Comparison of ENCODE assay signal across 14 cellular contexts in genomic region chr10:52437205-52437646, GRCh38.
DNase-seq lines count a peak whose midpoint lies in the region; ATAC-seq and TF ChIP-seq lines count a peak whose summit lies in the region.
"Had no signal": no experiment of that assay in that cellular context is flagged by ENCODE, and none has a peak within 500 bp of the region (broad histone marks: within the 10 kb centered on the region; RNA-seq: fewer than 3 reads in every experiment).

No MANE protein-coding gene starts in this region.

- H3K4me3 ChIP-seq in A673 (ENCODE audit: low read depth, low read length, poor library complexity, severe bottlenecking) (no peak overlapping the region), left ventricle myocardium inferior (no peak overlapping the region)
- H3K4me3 ChIP-seq: Peyer's patch, thoracic aorta had no signal

- ATAC-seq in GM19328 (IDR thresholded peaks at IDR 0.05; ENCODE audit: unreplicated experiment) (peak; percentile 85), HG02678 (IDR thresholded peaks at IDR 0.05; ENCODE audit: unreplicated experiment) (peak; percentile 63), HG03521 (IDR thresholded peaks at IDR 0.05; ENCODE audit: unreplicated experiment) (peak; percentile 71)

- H3K27ac ChIP-seq in A673 (ENCODE audit: low read depth, low read length, poor library complexity, severe bottlenecking), result no peak overlapping the region
- H3K27ac ChIP-seq in left ventricle myocardium inferior (replicated peaks), result no peak overlapping the region
- H3K27ac ChIP-seq: Peyer's patch had no signal

- H3K27me3 ChIP-seq in A673 (replicated peaks; ENCODE audit: insufficient read depth, low read depth, low read length, poor library complexity), result no peaks in the 10 kb centered on the region
- H3K27me3 ChIP-seq in left ventricle myocardium inferior (ENCODE audit: low read depth), result no peaks in the 10 kb centered on the region
- H3K27me3 ChIP-seq: Peyer's patch had no signal

- H3K36me3 ChIP-seq in A673 (ENCODE audit: insufficient read depth, low read length, poor library complexity, severe bottlenecking), result no peaks in the 10 kb centered on the region
- no peaks in the 10 kb centered on the region for H3K36me3 ChIP-seq in left ventricle myocardium inferior
- H3K36me3 ChIP-seq: Peyer's patch, thoracic aorta had no signal

- intact Hi-C loops in A673 (cut with micrococcal nuclease; ENCODE audit: unreplicated experiment) (loop anchor here (10.0 kb wide), 1 partner anchor 58 kb away; no protein-coding TSS in a partner anchor), left ventricle myocardium inferior (cut with micrococcal nuclease) (no loop called here)

- H3K4me1 ChIP-seq in A673 (ENCODE audit: insufficient read depth, low read length, poor library complexity, severe bottlenecking) (no peaks in the 10 kb centered on the region), left ventricle myocardium inferior (no peaks in the 10 kb centered on the region)
- H3K4me1 ChIP-seq: Peyer's patch had no signal

- H3K9me3 ChIP-seq in A673 (ENCODE audit: low read depth, low read length, poor library complexity, severe bottlenecking) (no peaks in the 10 kb centered on the region), left ventricle myocardium inferior (replicated peaks) (no peaks in the 10 kb centered on the region)
- H3K9me3 ChIP-seq: Peyer's patch, thoracic aorta had no signal

- no peak for TF ChIP-seq CTCF in A673 (conservative IDR thresholded peaks at IDR 0.05; ENCODE audit: low read depth, low read length)
- TF ChIP-seq CTCF in left ventricle myocardium inferior (IDR thresholded peaks at IDR 0.05; ENCODE audit: borderline replicate concordance), result no peak

- DNase-seq in epidermal melanocyte (ENCODE audit: insufficient read length, low spot score), result no peak
- DNase-seq in A673 (ENCODE audit: low spot score), result no peak
- DNase-seq in left ventricle myocardium inferior, result no peak
- no peak for DNase-seq in NCI-H1694 (lab: John Stamatoyannopoulos, UW)
- DNase-seq: activated CD4-positive, alpha-beta T cell treated with anti-CD3 and anti-CD28 coated beads for 48 hours; amniotic stem cell; NCI-H146; nucleus accumbens; Peyer's patch; stimulated activated CD4-positive, alpha-beta T cell treated with anti-CD3 and anti-CD28 coated beads, Interleukin-4, amount 100 ng/mL, for 1 hour had no signal

- BruUV-seq in A673 (replicated peaks; lab: Mats Ljungman, UMichigan), result no TSS peak

- CTCF ChIA-PET in A673 (lab: Charles Lee), result no interaction called here

- POLR2A ChIA-PET in A673 (lab: Charles Lee; ENCODE audit: low non-redundant PET), result no interaction called here
